9 cellular contexts compared by ENCODE assay signal in genomic region chrX:86946569-86946968, GRCh38.
DNase-seq lines count a peak whose midpoint lies in the region; ATAC-seq, FAIRE-seq and TF ChIP-seq lines count a peak whose summit lies in the region.
"Had no signal": no experiment of that assay in that cellular context is flagged by ENCODE, and none has a peak within 500 bp of the region (broad histone marks: within the 10 kb centered on the region; RNA-seq: fewer than 3 reads in every experiment).

No MANE protein-coding gene starts in this region.

- no peaks in the 10 kb centered on the region for H3K9me2 ChIP-seq in OCI-LY7 (ENCODE audit: insufficient read depth, low read length)

- TF ChIP-seq POLR2A in GM12892 (IDR thresholded peaks at IDR 0.05; ENCODE audit: low read depth, low read length) = no peak

- H2AFZ ChIP-seq in OCI-LY7 (ENCODE audit: low read length) = no peak overlapping the region

- H3K4me3 Mint-ChIP-seq in stimulated activated naive CD8-positive, alpha-beta T cell treated with anti-CD3 and anti-CD28 coated beads, Interleukin-15, amount 100 ng/mL, for 72 hours = no peak overlapping the region
- H3K4me3 Mint-ChIP-seq: dendritic cell treated with granulocyte-macrophage colony-stimulating factor and Interleukin-4, amounts not matched to agents 40 ng/mL and 50 ng/mL, for 4 days had no signal

- no peaks in the 10 kb centered on the region for H3K79me2 ChIP-seq in OCI-LY7 (ENCODE audit: insufficient read depth, low read depth, low read length)

- POLR2A ChIA-PET in OCI-LY7 (lab: Charles Lee) = no interaction called here

- no TSS peak for BruUV-seq in OCI-LY7 (replicated peaks; lab: Mats Ljungman, UMichigan)

- no peak for FAIRE-seq in GM12892 (lab: Jason Lieb, UNC)

- H3K36me3 ChIP-seq in OCI-LY7 (ENCODE audit: insufficient read depth, low read length) (no peaks in the 10 kb centered on the region), upper lobe of right lung (no peaks in the 10 kb centered on the region)

- H3K27ac Mint-ChIP-seq in stimulated activated naive CD8-positive, alpha-beta T cell treated with anti-CD3 and anti-CD28 coated beads, Interleukin-15, amount 100 ng/mL, for 72 hours = no peak overlapping the region
- H3K27ac Mint-ChIP-seq: dendritic cell treated with granulocyte-macrophage colony-stimulating factor and Interleukin-4, amounts not matched to agents 40 ng/mL and 50 ng/mL, for 4 days had no signal

- H3K9me3 ChIP-seq in OCI-LY7 (ENCODE audit: low read length) (no peaks in the 10 kb centered on the region), upper lobe of right lung (no peaks in the 10 kb centered on the region)

- H3K4me2 ChIP-seq in OCI-LY7 (ENCODE audit: low read length) = no peak overlapping the region

- H3K9me3 Mint-ChIP-seq in stimulated activated naive CD8-positive, alpha-beta T cell treated with anti-CD3 and anti-CD28 coated beads, Interleukin-15, amount 100 ng/mL, for 72 hours = no peaks in the 10 kb centered on the region
- H3K9me3 Mint-ChIP-seq: dendritic cell treated with granulocyte-macrophage colony-stimulating factor and Interleukin-4, amounts not matched to agents 40 ng/mL and 50 ng/mL, for 4 days had no signal

- DNase-seq in stimulated activated naive CD8-positive, alpha-beta T cell treated with anti-CD3 and anti-CD28 coated beads, Interleukin-15, Interleukin-2, amounts not matched to agents 100 U/mL and 50 U/mL, for 24 hours = peak; percentile 2
- no peak for DNase-seq in stimulated activated naive CD8-positive, alpha-beta T cell treated with anti-CD3 and anti-CD28 coated beads, Interleukin-15, amount 100 ng/mL, for 72 hours
- peak; percentile 33 for DNase-seq in OCI-LY7 (ENCODE audit: low spot score)
- DNase-seq in fibroblast of the aortic adventitia (ENCODE audit: low read depth) = peak; percentile 1
- DNase-seq in upper lobe of right lung = no peak
- DNase-seq in GM12892 (ENCODE audit: insufficient read length) = no peak

- H3K4me1 Mint-ChIP-seq in stimulated activated naive CD8-positive, alpha-beta T cell treated with anti-CD3 and anti-CD28 coated beads, Interleukin-15, amount 100 ng/mL, for 72 hours = no peaks in the 10 kb centered on the region

- H3K4me3 ChIP-seq in OCI-LY7 (ENCODE audit: low read depth, low read length, poor library complexity, severe bottlenecking) = no peak overlapping the region
- H3K4me3 ChIP-seq in fibroblast of the aortic adventitia (ENCODE audit: low read depth, low read length) = no peak overlapping the region
- no peak overlapping the region for H3K4me3 ChIP-seq in upper lobe of right lung

- H3K27ac ChIP-seq in OCI-LY7 (ENCODE audit: low read depth, low read length, poor library complexity, severe bottlenecking) (no peak overlapping the region), upper lobe of right lung (no peak overlapping the region)

- H3K27me3 Mint-ChIP-seq in stimulated activated naive CD8-positive, alpha-beta T cell treated with anti-CD3 and anti-CD28 coated beads, Interleukin-15, amount 100 ng/mL, for 72 hours = no peaks in the 10 kb centered on the region
- H3K27me3 Mint-ChIP-seq: dendritic cell treated with granulocyte-macrophage colony-stimulating factor and Interleukin-4, amounts not matched to agents 40 ng/mL and 50 ng/mL, for 4 days had no signal

- peak; percentile 75 for TF ChIP-seq CTCF in OCI-LY7 (conservative IDR thresholded peaks at IDR 0.05; ENCODE audit: low read length)
- peak; percentile 56 for TF ChIP-seq CTCF in fibroblast of the aortic adventitia (IDR thresholded peaks at IDR 0.05; ENCODE audit: insufficient read depth, low read length)
- peak; percentile 47 for TF ChIP-seq CTCF in upper lobe of right lung (IDR thresholded peaks at IDR 0.05)

- H3K4me1 ChIP-seq in OCI-LY7 (ENCODE audit: insufficient read depth, low read length, poor library complexity, severe bottlenecking) (no peaks in the 10 kb centered on the region), upper lobe of right lung (no peaks in the 10 kb centered on the region)

- CTCF ChIA-PET in OCI-LY7 (lab: Charles Lee; ENCODE audit: unreplicated experiment) = no interaction called here

- no peaks in the 10 kb centered on the region for H4K20me1 ChIP-seq in OCI-LY7 (ENCODE audit: insufficient read depth, low read length)

- ATAC-seq in stimulated activated naive CD8-positive, alpha-beta T cell treated with anti-CD3 and anti-CD28 coated beads, Interleukin-15, Interleukin-2, amounts not matched to agents 100 U/mL and 50 U/mL, for 24 hours = no peak
- ATAC-seq in stimulated activated naive CD8-positive, alpha-beta T cell treated with anti-CD3 and anti-CD28 coated beads, Interleukin-15, amount 100 ng/mL, for 72 hours = no peak
- peak; percentile 91 for ATAC-seq in HG02852 (IDR thresholded peaks at IDR 0.05; ENCODE audit: unreplicated experiment)
- peak; percentile 27 for ATAC-seq in upper lobe of right lung
- no peak for ATAC-seq in HG02588 (IDR thresholded peaks at IDR 0.05; ENCODE audit: unreplicated experiment)

- intact Hi-C loops in OCI-LY7 (cut with micrococcal nuclease; ENCODE audit: unreplicated experiment) (loop anchor here (10.0 kb wide), 2 partner anchors 532 to 1332 kb away; no protein-coding TSS in a partner anchor), upper lobe of right lung (cut with DNase I) (no loop called here)

- H3K27me3 ChIP-seq in upper lobe of right lung = no peaks in the 10 kb centered on the region

Comparison
In these comparisons a context has a peak if more than half of its experiments do, and no peak if none do; other contexts are left out.
1. DNase-seq: peak in stimulated activated naive CD8-positive, alpha-beta T cell treated with anti-CD3 and anti-CD28 coated beads, Interleukin-15, Interleukin-2, amounts not matched to agents 100 U/mL and 50 U/mL, for 24 hours (single experiment), OCI-LY7 (single experiment) and fibroblast of the aortic adventitia (single experiment); none in stimulated activated naive CD8-positive, alpha-beta T cell treated with anti-CD3 and anti-CD28 coated beads, Interleukin-15, amount 100 ng/mL, for 72 hours (0 of 2), upper lobe of right lung (single experiment) and GM12892 (single experiment).
2. ATAC-seq: peak in HG02852 (single experiment) and upper lobe of right lung (single experiment); none in stimulated activated naive CD8-positive, alpha-beta T cell treated with anti-CD3 and anti-CD28 coated beads, Interleukin-15, Interleukin-2, amounts not matched to agents 100 U/mL and 50 U/mL, for 24 hours (single experiment), stimulated activated naive CD8-positive, alpha-beta T cell treated with anti-CD3 and anti-CD28 coated beads, Interleukin-15, amount 100 ng/mL, for 72 hours (single experiment) and HG02588 (single experiment).
3. Peak in every context shown above with its lines, with median percentiles within 50 percentile points of each other: CTCF ChIP-seq.